In the genomic region with DNA sequence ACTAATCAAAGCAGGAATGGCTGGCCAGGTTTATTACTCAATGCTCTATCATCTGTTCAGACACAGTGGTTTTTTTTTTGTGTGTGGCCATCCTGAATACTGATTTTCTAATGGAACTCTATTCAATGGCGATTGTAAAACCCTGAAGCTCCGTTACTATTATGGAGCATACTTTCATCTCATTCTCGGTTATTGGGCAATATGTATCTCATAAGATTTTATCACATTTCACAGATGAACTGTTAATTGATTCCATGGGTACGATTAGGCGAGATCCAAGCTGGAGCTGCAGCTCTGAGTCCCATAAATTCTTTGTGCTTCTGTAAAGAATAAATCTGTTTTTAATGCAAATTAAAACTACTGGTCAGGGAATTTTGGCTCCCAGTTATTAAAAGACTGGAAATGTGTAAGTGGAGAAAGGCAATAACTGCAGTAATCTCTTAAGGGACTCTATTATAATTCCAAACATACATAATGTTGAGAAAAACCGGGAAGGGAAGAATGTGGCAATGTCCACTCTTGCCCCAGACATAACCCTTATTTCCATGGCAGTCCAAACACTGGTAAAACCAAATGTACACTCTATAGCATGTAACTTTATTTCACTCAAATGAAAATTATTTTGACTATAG, we compare ENCODE assay signal across 23 cellular contexts.
"Had no signal": no experiment of that assay in that cellular context is flagged by ENCODE, and none has a peak within 500 bp of the region (broad histone marks: within the 10 kb centered on the region; RNA-seq: fewer than 3 reads in every experiment).

No MANE protein-coding gene starts in this region.

- H3K27ac ChIP-seq: coronary artery, dorsolateral prefrontal cortex, esophagus muscularis mucosa, gastrocnemius medialis, heart right ventricle, left lung, lower lobe of right lung had no signal

- ATAC-seq: gastrocnemius medialis, heart right ventricle, left cardiac atrium, left lung, left ventricle myocardium superior, lower lobe of right lung had no signal

- H3K27me3 ChIP-seq: dorsolateral prefrontal cortex, esophagus muscularis mucosa, gastrocnemius medialis, heart right ventricle, left lung had no signal

- H3K36me3 ChIP-seq: esophagus muscularis mucosa, gastrocnemius medialis, heart right ventricle had no signal

- DNase-seq: dermis blood vessel endothelial cell; dorsolateral prefrontal cortex; effector CD4-positive, alpha-beta T cell; effector memory CD4-positive, alpha-beta T cell; foreskin fibroblast; foreskin melanocyte; gastrocnemius medialis; glutamatergic neuron; head of caudate nucleus; heart right ventricle; hippocampal formation; left cardiac atrium; left lung; left ventricle myocardium superior; lower lobe of right lung; mesendoderm; midbrain had no signal

- H3K4me3 ChIP-seq: coronary artery, dorsolateral prefrontal cortex, esophagus muscularis mucosa, gastrocnemius medialis, heart right ventricle, left lung, lower lobe of right lung had no signal

- H3K9me3 ChIP-seq: gastrocnemius medialis, left lung had no signal

- FAIRE-seq: colon, endothelial cell of umbilical vein, islet of Langerhans, keratinocyte had no signal

- H3K4me1 ChIP-seq: gastrocnemius medialis, heart right ventricle, left lung, lower lobe of right lung had no signal
